ENCODE assay signal across 1 cellular context in the genomic region with DNA sequence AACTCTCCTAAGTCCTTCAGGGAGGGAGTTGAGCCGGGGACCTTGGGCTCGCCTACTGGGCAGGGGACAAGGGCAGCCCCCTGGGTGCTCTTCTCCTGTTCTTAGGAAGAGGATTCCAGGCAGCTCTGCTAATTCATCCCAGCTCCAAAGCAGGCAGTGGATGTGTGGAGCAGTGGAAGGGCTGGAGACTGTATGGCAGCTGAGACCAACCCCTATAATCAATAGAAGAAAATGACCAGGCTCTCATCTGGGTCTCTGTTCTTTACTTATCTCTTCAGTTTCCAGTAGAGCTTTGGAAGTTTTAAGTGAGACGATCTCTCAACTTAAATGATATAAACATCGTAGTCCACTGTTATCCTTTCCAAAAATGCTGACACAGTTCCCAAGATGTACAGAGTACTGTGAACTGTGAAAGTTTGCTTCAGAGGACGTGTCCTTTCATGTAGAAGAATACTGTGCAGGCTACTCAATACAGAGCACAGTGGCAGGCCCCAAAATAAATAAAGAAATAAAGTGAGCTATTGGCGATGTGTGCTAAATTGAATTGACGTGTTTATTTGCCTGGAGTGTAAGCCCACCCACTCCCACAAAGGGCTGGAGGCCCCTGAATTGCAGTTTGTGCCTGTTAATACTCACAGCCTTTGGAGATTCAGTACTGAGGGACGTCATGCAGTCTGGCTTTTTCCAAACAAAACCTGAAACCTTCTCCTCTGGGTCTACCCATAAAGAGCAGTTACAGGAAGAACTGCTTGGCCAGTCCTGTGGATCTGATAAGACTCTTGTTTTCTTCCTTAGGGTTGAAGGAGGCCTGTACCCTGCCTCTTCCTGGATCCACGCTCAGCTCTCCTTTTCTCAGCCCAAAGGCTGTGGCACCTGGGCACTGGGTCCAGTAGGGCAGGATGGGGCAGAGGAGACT.
TF ChIP-seq lines count a peak whose summit lies in the region.

No MANE protein-coding gene starts in this region.

TF ChIP-seq in GM23338, 12 proteins besides CTCF, POLR2A, EP300 and RAD21 (continued from another document):
- TF ChIP-seq, protein P1, sequence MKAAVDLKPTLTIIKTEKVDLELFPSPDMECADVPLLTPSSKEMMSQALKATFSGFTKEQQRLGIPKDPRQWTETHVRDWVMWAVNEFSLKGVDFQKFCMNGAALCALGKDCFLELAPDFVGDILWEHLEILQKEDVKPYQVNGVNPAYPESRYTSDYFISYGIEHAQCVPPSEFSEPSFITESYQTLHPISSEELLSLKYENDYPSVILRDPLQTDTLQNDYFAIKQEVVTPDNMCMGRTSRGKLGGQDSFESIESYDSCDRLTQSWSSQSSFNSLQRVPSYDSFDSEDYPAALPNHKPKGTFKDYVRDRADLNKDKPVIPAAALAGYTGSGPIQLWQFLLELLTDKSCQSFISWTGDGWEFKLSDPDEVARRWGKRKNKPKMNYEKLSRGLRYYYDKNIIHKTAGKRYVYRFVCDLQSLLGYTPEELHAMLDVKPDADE (IDR thresholded peaks at IDR 0.05), result no peak
- no peak for TF ChIP-seq ZNF114 (CRISPR knock-in tag; IDR thresholded peaks at IDR 0.05)
- TF ChIP-seq, protein P2, sequence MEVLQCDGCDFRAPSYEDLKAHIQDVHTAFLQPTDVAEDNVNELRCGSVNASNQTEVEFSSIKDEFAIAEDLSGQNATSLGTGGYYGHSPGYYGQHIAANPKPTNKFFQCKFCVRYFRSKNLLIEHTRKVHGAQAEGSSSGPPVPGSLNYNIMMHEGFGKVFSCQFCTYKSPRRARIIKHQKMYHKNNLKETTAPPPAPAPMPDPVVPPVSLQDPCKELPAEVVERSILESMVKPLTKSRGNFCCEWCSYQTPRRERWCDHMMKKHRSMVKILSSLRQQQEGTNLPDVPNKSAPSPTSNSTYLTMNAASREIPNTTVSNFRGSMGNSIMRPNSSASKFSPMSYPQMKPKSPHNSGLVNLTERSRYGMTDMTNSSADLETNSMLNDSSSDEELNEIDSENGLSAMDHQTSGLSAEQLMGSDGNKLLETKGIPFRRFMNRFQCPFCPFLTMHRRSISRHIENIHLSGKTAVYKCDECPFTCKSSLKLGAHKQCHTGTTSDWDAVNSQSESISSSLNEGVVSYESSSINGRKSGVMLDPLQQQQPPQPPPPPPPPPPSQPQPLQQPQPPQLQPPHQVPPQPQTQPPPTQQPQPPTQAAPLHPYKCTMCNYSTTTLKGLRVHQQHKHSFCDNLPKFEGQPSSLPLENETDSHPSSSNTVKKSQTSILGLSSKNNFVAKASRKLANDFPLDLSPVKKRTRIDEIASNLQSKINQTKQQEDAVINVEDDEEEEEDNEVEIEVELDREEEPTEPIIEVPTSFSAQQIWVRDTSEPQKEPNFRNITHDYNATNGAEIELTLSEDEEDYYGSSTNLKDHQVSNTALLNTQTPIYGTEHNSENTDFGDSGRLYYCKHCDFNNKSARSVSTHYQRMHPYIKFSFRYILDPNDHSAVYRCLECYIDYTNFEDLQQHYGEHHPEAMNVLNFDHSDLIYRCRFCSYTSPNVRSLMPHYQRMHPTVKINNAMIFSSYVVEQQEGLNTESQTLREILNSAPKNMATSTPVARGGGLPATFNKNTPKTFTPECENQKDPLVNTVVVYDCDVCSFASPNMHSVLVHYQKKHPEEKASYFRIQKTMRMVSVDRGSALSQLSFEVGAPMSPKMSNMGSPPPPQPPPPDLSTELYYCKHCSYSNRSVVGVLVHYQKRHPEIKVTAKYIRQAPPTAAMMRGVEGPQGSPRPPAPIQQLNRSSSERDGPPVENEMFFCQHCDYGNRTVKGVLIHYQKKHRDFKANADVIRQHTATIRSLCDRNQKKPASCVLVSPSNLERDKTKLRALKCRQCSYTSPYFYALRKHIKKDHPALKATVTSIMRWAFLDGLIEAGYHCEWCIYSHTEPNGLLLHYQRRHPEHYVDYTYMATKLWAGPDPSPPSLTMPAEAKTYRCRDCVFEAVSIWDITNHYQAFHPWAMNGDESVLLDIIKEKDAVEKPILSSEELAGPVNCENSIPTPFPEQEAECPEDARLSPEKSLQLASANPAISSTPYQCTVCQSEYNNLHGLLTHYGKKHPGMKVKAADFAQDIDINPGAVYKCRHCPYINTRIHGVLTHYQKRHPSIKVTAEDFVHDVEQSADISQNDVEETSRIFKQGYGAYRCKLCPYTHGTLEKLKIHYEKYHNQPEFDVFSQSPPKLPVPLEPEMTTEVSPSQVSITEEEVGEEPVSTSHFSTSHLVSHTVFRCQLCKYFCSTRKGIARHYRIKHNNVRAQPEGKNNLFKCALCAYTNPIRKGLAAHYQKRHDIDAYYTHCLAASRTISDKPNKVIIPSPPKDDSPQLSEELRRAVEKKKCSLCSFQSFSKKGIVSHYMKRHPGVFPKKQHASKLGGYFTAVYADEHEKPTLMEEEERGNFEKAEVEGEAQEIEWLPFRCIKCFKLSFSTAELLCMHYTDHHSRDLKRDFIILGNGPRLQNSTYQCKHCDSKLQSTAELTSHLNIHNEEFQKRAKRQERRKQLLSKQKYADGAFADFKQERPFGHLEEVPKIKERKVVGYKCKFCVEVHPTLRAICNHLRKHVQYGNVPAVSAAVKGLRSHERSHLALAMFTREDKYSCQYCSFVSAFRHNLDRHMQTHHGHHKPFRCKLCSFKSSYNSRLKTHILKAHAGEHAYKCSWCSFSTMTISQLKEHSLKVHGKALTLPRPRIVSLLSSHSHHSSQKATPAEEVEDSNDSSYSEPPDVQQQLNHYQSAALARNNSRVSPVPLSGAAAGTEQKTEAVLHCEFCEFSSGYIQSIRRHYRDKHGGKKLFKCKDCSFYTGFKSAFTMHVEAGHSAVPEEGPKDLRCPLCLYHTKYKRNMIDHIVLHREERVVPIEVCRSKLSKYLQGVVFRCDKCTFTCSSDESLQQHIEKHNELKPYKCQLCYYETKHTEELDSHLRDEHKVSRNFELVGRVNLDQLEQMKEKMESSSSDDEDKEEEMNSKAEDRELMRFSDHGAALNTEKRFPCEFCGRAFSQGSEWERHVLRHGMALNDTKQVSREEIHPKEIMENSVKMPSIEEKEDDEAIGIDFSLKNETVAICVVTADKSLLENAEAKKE (CRISPR knock-in tag; IDR thresholded peaks at IDR 0.05), result no peak
